Comparison of ENCODE assay signal across 24 cellular contexts in the genomic region with DNA sequence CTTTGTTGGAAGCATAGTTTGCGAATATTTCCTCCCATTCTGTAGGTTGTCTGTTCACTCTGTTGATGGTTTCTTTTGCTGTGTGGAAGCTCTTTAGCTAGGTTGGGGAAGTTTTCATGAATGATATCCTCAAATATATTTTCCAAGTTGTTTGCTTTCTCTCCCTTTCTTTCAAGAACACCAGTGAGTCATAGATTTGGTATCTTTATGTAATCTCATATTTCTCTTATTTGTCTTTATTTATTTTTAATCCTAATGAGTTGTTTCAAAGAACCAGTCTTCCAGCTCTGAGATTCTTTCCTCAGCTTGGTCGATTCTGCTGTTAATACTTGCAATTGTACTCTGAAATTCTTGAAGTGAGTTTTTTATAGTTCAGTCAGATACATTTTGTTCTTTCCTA.
"Had no signal": no experiment of that assay in that cellular context is flagged by ENCODE, and none has a peak within 500 bp of the region (broad histone marks: within the 10 kb centered on the region; RNA-seq: fewer than 3 reads in every experiment).

No MANE protein-coding gene starts in this region.

- H3K27me3 ChIP-seq: gastroesophageal sphincter, spleen, stomach had no signal

- H3K9me3 ChIP-seq: gastroesophageal sphincter, psoas muscle, thoracic aorta had no signal

- H3K4me3 ChIP-seq: coronary artery, gastroesophageal sphincter, lung, psoas muscle, spleen, stomach, thoracic aorta had no signal

- H3K27ac ChIP-seq: coronary artery, gastroesophageal sphincter, psoas muscle, spleen, stomach, thoracic aorta had no signal

- DNase-seq: cerebellar nuclear complex; effector CD4-positive, alpha-beta T cell; endodermal cell; glutamatergic neuron; kidney; left colon; left ventricle myocardium superior; naive thymus-derived CD4-positive, alpha-beta T cell; nephron progenitor cell; psoas muscle; spleen; stimulated activated CD4-positive, alpha-beta T cell treated with anti-CD3 and anti-CD28 coated beads, Interleukin-15, amount 100 ng/mL, for 24 hours; stimulated activated CD4-positive, alpha-beta T cell treated with anti-CD3 and anti-CD28 coated beads, Interleukin-1b, Interleukin-23, amount 100 ng/mL, for 48 hours; stimulated activated CD4-positive, alpha-beta T cell treated with anti-CD3 and anti-CD28 coated beads, Interleukin-4, amount 100 ng/mL, for 4 hours; stimulated activated naive CD4-positive, alpha-beta T cell; stomach; substantia nigra; trophoblast cell had no signal

- ATAC-seq: gastroesophageal sphincter; left colon; left ventricle myocardium superior; naive thymus-derived CD4-positive, alpha-beta T cell; psoas muscle; sciatic nerve had no signal

- FAIRE-seq: endothelial cell of umbilical vein, kidney had no signal

- H3K4me1 ChIP-seq: gastroesophageal sphincter, psoas muscle, spleen, stomach had no signal

- H3K36me3 ChIP-seq: gastroesophageal sphincter, spleen, stomach, thoracic aorta had no signal
